In genomic region chr12:26153421-26154154, GRCh38 we compare ENCODE assay signal across 13 cellular contexts. TPM values are rescaled to one million over a fixed set of nuclear protein-coding genes. Genes with fewer than 3 reads are reported as not detected.
DNase-seq lines count a peak whose midpoint lies in the region; ATAC-seq and TF ChIP-seq lines count a peak whose summit lies in the region.
"Had no signal": no experiment of that assay in that cellular context is flagged by ENCODE, and none has a peak within 500 bp of the region (broad histone marks: within the 10 kb centered on the region; RNA-seq: fewer than 3 reads in every experiment).

No MANE protein-coding gene starts in this region.

- peak in 3 of 4 donors; percentile 57 to 69 (median 65) for TF ChIP-seq EP300 in sigmoid colon (IDR thresholded peaks at IDR 0.05)

- no peaks in the 10 kb centered on the region for H3K9me3 ChIP-seq in sigmoid colon
- H3K9me3 ChIP-seq in colonic mucosa, result no peaks in the 10 kb centered on the region

- DNase-seq in SW 1271 (lab: John Stamatoyannopoulos, UW) (peak; percentile 80 to 95), foreskin keratinocyte (peak; percentile 86 to 91), sigmoid colon (no peak), colonic mucosa (no peak), iPS-NIHi11 (ENCODE audit: low spot score) (no peak)
- DNase-seq: NCI-H446 treated with DMSO at 0.1 percent for 48 hours, nephron progenitor cell had no signal

- TF ChIP-seq CTCF in GM12873 (IDR thresholded peaks at IDR 0.05; ENCODE audit: insufficient read depth, low read depth, low read length, missing control alignments) (peak; percentile 4), foreskin keratinocyte (conservative IDR thresholded peaks at IDR 0.05) (peak; percentile 61), sigmoid colon (IDR thresholded peaks at IDR 0.05) (no peak), colonic mucosa (IDR thresholded peaks at IDR 0.05) (no peak)

- TF ChIP-seq POLR2A in sigmoid colon (IDR thresholded peaks at IDR 0.05), result no peak

- H3K27me3 ChIP-seq in foreskin keratinocyte (no peaks in the 10 kb centered on the region), sigmoid colon (no peaks in the 10 kb centered on the region), colonic mucosa (no peaks in the 10 kb centered on the region)

- H3K27ac ChIP-seq in foreskin keratinocyte (no peak overlapping the region), sigmoid colon (peak overlapping the region in 3 of 4 donors; percentile 24 to 73 (median 56)), colonic mucosa (no peak overlapping the region)

- H3K9ac ChIP-seq in colonic mucosa (ENCODE audit: low read depth in 2 of 2, low read length in 2 of 2), result no peak overlapping the region

- WGBS in sigmoid colon, 2 donors, result 76 to 77% methylated on average over 5 of the region's 5 CpGs

- no peaks in the 10 kb centered on the region for H3K4me1 ChIP-seq in foreskin keratinocyte
- H3K4me1 ChIP-seq in sigmoid colon, result peaks cover 0 to 27% (median 21%) of the 10 kb centered on the region in 4 donors
- H3K4me1 ChIP-seq in colonic mucosa, result no peaks in the 10 kb centered on the region

- H3K36me3 ChIP-seq in sigmoid colon (no peaks in the 10 kb centered on the region), colonic mucosa (no peaks in the 10 kb centered on the region)

- intact Hi-C loops in sigmoid colon (cut with DNase I) (no loop called here), colonic mucosa (cut with DNase I) (no loop called here)

- H3K4me3 ChIP-seq in sigmoid colon, result no peak overlapping the region
- H3K4me3 ChIP-seq in colonic mucosa, result no peak overlapping the region
- H3K4me3 ChIP-seq: GM12878 had no signal

- ATAC-seq in foreskin keratinocyte, result peak; percentile 97
- ATAC-seq in GM19395 (IDR thresholded peaks at IDR 0.05; ENCODE audit: unreplicated experiment), result no peak
- ATAC-seq in GM19463 (IDR thresholded peaks at IDR 0.05; ENCODE audit: unreplicated experiment), result no peak
- ATAC-seq: activated CD4-positive, CD25-positive, alpha-beta regulatory T cell treated with anti-CD3 and anti-CD28 coated beads, Interleukin-2, amount 50 U/mL, for 24 hours; GM12878; stimulated activated memory B cell treated with anti-CD40 and anti-IgM and Interleukin-4, amounts not matched to agents 10 μg/mL and 1 μg/mL and 100 μg/mL, for 72 hours had no signal

RNA-seq across cellular contexts. Expression of gene BHLHE41, which starts 28.8 kb away (rescaled TPM):
- total RNA-seq in foreskin keratinocyte, result 0.03 and 0.14 TPM in 2 replicates
- 0.07 and 0.11 TPM in 2 replicates for polyA plus RNA-seq in foreskin keratinocyte
- 1 to 10 TPM; 3.9 to 6.4 (median 6.0) TPM for total RNA-seq in sigmoid colon
- polyA plus RNA-seq in sigmoid colon, result 10 to 100 TPM in 1 of 3 donors, 1 to 10 TPM in 2; 4.8 to 12.6 (median 6.2) TPM
- 10 to 100 TPM; 13.3 to 31.8 TPM for total RNA-seq in colonic mucosa

RNA-seq across cellular contexts. Expression of gene SSPN, which starts 41.8 kb away (rescaled TPM):
- total RNA-seq in foreskin keratinocyte (0.49 and 0.51 TPM in 2 replicates), sigmoid colon (10 to 100 TPM; 30.3 to 54.0 (median 46.9) TPM), colonic mucosa (10 to 100 TPM in 1 of 2 donors, 1 to 10 TPM in 1; 8.5 to 13.5 TPM)
- polyA plus RNA-seq in foreskin keratinocyte (0.21 and 0.24 TPM in 2 replicates), sigmoid colon (1 to 10 TPM; 3.2 to 6.6 (median 3.2) TPM)

Comparison
In these comparisons a context has a peak if more than half of its experiments do, and no peak if none do; other contexts are left out.
1. CTCF ChIP-seq: peak in GM12873 (single experiment) and foreskin keratinocyte (single experiment); none in sigmoid colon (0 of 4) and colonic mucosa (single experiment).
2. DNase-seq: peak in SW 1271 (2 of 2) and foreskin keratinocyte (2 of 2); none in sigmoid colon (single experiment), colonic mucosa (single experiment) and iPS-NIHi11 (single experiment).
3. H3K27ac ChIP-seq: peak in sigmoid colon (3 of 4); none in foreskin keratinocyte (single experiment) and colonic mucosa (single experiment).